ENCODE assay signal across 30 cellular contexts in the genomic region with DNA sequence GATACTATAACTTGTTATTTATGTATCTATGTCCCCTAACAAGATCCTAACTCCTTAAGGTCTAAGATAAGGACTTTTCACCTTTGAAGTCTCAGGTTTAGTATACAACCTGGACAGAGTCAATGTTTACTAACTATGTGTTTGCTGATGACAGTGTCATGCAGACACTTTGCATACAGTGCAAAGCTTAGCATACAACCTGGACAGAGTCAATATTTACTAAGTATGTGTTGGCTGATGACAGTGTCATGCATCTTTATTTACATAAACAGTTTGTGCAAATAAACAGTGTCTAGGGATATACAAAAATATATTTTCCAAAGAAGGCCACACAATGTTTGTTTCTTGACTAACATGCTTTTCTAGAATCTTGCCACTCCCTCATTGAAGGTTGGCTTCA. TPM values are rescaled to one million over a fixed set of nuclear protein-coding genes. Genes with fewer than 3 reads are reported as not detected.
"Had no signal": no experiment of that assay in that cellular context is flagged by ENCODE, and none has a peak within 500 bp of the region (broad histone marks: within the 10 kb centered on the region; RNA-seq: fewer than 3 reads in every experiment).

No MANE protein-coding gene starts in this region.

- H3K36me3 ChIP-seq: esophagus muscularis mucosa, gastrocnemius medialis, heart left ventricle had no signal

- H3K4me1 ChIP-seq: body of pancreas, esophagus muscularis mucosa, foreskin keratinocyte, gastrocnemius medialis, heart left ventricle had no signal

- FAIRE-seq: colon had no signal

- H3K27me3 ChIP-seq: body of pancreas, esophagus muscularis mucosa, foreskin keratinocyte, gastrocnemius medialis had no signal

- H3K27ac ChIP-seq: body of pancreas, esophagus muscularis mucosa, foreskin keratinocyte, gastrocnemius medialis, heart left ventricle, WERI-Rb-1 had no signal

- H3K4me3 ChIP-seq: body of pancreas, esophagus muscularis mucosa, gastrocnemius medialis, heart left ventricle had no signal

- H3K9me3 ChIP-seq: body of pancreas, gastrocnemius medialis had no signal

- DNase-seq: activated B cell treated with CpG ODN at 0.5 μM for 24 hours; activated CD4-positive, alpha-beta T cell treated with anti-CD3 and anti-CD28 coated beads for 48 hours; activated CD4-positive, alpha-beta T cell treated with anti-CD3 and anti-CD28 coated beads, Interleukin-2, amount 50 U/mL, for 1 hour; activated CD4-positive, alpha-beta T cell treated with anti-CD3 and anti-CD28 coated beads, Interleukin-2, amount 50 U/mL, for 48 hours; activated CD8-positive, alpha-beta memory T cell treated with anti-CD3 and anti-CD28 coated beads for 24 hours; activated CD8-positive, alpha-beta T cell treated with anti-CD3 and anti-CD28 coated beads for 36 hours; activated effector memory CD4-positive, alpha-beta T cell treated with Interleukin-2 at 50 U/mL for 16 hours; activated gamma-delta T cell treated with Interleukin-2 at 50 U/mL for 16 hours; activated naive CD4-positive, alpha-beta T cell treated with anti-CD3 and anti-CD28 coated beads, Interleukin-2, amount 50 U/mL, for 16 hours; activated naive CD4-positive, alpha-beta T cell treated with Interleukin-2 at 50 U/mL for 16 hours; activated T-cell treated with anti-CD3 and anti-CD28 coated beads, Interleukin-2, amount 50 U/mL, for 4 hours; amniotic stem cell; anterior cingulate cortex; body of pancreas; caudate nucleus; cortex of kidney; dermis blood vessel endothelial cell; effector CD4-positive, alpha-beta T cell; effector memory CD8-positive, alpha-beta T cell; erythroblast; foreskin keratinocyte; gastrocnemius medialis; glutamatergic neuron; heart left ventricle; T-helper 17 cell; T1000; WERI-Rb-1 had no signal

RNA-seq across cellular contexts. Expression of a gene that starts 34.7 kb away (rescaled TPM):
- total RNA-seq: activated T-cell treated with anti-CD3 and anti-CD28 coated beads, Interleukin-2, amount 50 U/mL, for 4 hours; chondrocyte; dermis blood vessel endothelial cell; foreskin keratinocyte had no signal
- polyA plus RNA-seq: heart left ventricle had no signal
